12 cellular contexts compared by ENCODE assay signal in the genomic region with DNA sequence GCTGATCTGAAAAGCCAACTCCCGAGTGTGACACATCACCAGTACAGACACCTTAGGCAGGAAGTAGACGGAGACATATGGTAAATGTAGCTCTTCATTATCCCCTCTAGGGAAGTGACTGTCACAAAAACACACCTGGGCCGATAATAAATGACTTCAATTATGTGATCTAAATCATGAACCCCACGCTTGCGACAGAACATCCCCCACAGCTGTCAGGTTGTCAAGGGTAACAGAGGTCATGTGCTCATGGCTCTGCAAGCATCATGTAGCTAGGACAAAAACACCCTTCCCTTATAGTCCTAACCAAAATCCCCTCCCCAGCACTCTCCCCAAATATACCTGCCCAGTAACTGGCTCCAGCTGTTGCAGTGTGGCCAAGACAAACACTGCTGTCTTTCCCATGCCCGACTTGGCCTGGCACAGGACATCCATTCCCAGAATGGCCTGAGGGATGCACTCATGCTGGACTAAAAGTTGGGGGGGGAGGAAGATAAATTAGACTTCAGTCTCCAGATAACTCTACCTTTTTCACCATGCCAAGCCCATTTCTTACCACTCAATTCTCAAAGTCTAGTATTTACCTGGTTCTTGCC. TPM values are rescaled to one million over a fixed set of nuclear protein-coding genes. Genes with fewer than 3 reads are reported as not detected.
A peak's percentile ranks its signal among the peaks of the same experiment; 100 is the strongest.
DNase-seq lines count a peak whose midpoint lies in the region; ATAC-seq and TF ChIP-seq lines count a peak whose summit lies in the region.
"Had no signal": no experiment of that assay in that cellular context is flagged by ENCODE, and none has a peak within 500 bp of the region (broad histone marks: within the 10 kb centered on the region; RNA-seq: fewer than 3 reads in every experiment).

No MANE protein-coding gene starts in this region.

- in situ Hi-C loops in astrocyte of the cerebellum (cut with HindIII; ENCODE audit: low sequenced_read_pairs) = no loop called here

- intact Hi-C loops in left ventricle myocardium inferior (cut with micrococcal nuclease) = no loop called here
- intact Hi-C loops in right cardiac atrium (cut with DNase I) = no loop called here
- intact Hi-C loops in right lobe of liver (cut with DNase I) = no loop called here
- intact Hi-C loops in upper lobe of right lung (cut with DNase I) = no loop called here

- H3K36me3 ChIP-seq in left ventricle myocardium inferior (peaks cover 65% of the 10 kb centered on the region), right lobe of liver (peaks cover 11 to 64% (median 32%) of the 10 kb centered on the region in 4 donors), upper lobe of right lung (peaks cover 68% of the 10 kb centered on the region)

- 52% methylated on average over 6 of the region's 6 CpGs for WGBS in right cardiac atrium
- 41% methylated on average over 3 of the region's 6 CpGs for WGBS in right lobe of liver (ENCODE audit: insufficient coverage, low coverage, low lambda C conversion rate, missing lambda C conversion rate)

- H3K27me3 ChIP-seq in left ventricle myocardium inferior (ENCODE audit: low read depth) (no peaks in the 10 kb centered on the region), right cardiac atrium (ENCODE audit: control insufficient read depth, insufficient read depth) (no peaks in the 10 kb centered on the region), right lobe of liver (no peaks in the 10 kb centered on the region), upper lobe of right lung (no peaks in the 10 kb centered on the region)
- H3K27me3 ChIP-seq: tibial nerve had no signal

- ATAC-seq in right cardiac atrium (no peak), right lobe of liver (peak in 3 of 4 donors; percentile 19 to 39 (median 23)), upper lobe of right lung (no peak)

- TF ChIP-seq CTCF in left ventricle myocardium inferior (IDR thresholded peaks at IDR 0.05; ENCODE audit: borderline replicate concordance) (no peak), astrocyte of the cerebellum (IDR thresholded peaks at IDR 0.05; ENCODE audit: low read depth, low read length, missing control alignments) (no peak), right lobe of liver (IDR thresholded peaks at IDR 0.05) (no peak), upper lobe of right lung (IDR thresholded peaks at IDR 0.05) (no peak)

- H3K4me1 ChIP-seq in left ventricle myocardium inferior (peaks cover 72% of the 10 kb centered on the region), right cardiac atrium (ENCODE audit: control insufficient read depth, insufficient read depth, low read length) (peaks cover 5% of the 10 kb centered on the region), right lobe of liver (peaks cover 0 to 29% (median 13%) of the 10 kb centered on the region in 4 donors), upper lobe of right lung (peaks cover 29% of the 10 kb centered on the region)

- H3K4me3 ChIP-seq in left ventricle myocardium inferior = peak overlapping the region; percentile 83
- no peak overlapping the region for H3K4me3 ChIP-seq in right cardiac atrium (ENCODE audit: low read length)
- H3K4me3 ChIP-seq in astrocyte of the cerebellum (ENCODE audit: low read depth, low read length) = peak overlapping the region; percentile 94
- no peak overlapping the region for H3K4me3 ChIP-seq in right lobe of liver
- H3K4me3 ChIP-seq in upper lobe of right lung = peak overlapping the region; percentile 6

- H3K9me3 ChIP-seq in left ventricle myocardium inferior (replicated peaks) = no peaks in the 10 kb centered on the region
- no peaks in the 10 kb centered on the region for H3K9me3 ChIP-seq in right cardiac atrium (ENCODE audit: control insufficient read depth, low read length)
- H3K9me3 ChIP-seq in right lobe of liver = no peaks in the 10 kb centered on the region
- H3K9me3 ChIP-seq in upper lobe of right lung = no peaks in the 10 kb centered on the region
- H3K9me3 ChIP-seq: tibial nerve had no signal

- DNase-seq in left ventricle myocardium inferior = no peak
- DNase-seq in right cardiac atrium = no peak
- DNase-seq in astrocyte of the cerebellum (ENCODE audit: low read depth) = no peak
- peak in 2 of 3 donors; percentile 68 to 72 for DNase-seq in right lobe of liver
- no peak for DNase-seq in upper lobe of right lung
- DNase-seq in hypothalamus (lab: John Stamatoyannopoulos, UW) = no peak
- no peak for DNase-seq in NCI-H1105 treated with DMSO at 0.1 percent for 48 hours (lab: John Stamatoyannopoulos, UW)
- DNase-seq in stimulated activated CD4-positive, alpha-beta T cell treated with anti-CD3 and anti-CD28 coated beads, Interleukin-15, amount 100 ng/mL, for 24 hours = no peak
- DNase-seq: COR-L47, NCI-H524 had no signal

- no peak for TF ChIP-seq POLR2A in right lobe of liver (IDR thresholded peaks at IDR 0.05)

- H3K27ac ChIP-seq in left ventricle myocardium inferior (replicated peaks) (peak overlapping the region; percentile 92), right cardiac atrium (ENCODE audit: low read length) (no peak overlapping the region), right lobe of liver (peak overlapping the region in 1 of 3 donors; percentile 16), upper lobe of right lung (no peak overlapping the region)

RNA-seq across cellular contexts. Expression of a gene that starts 2.9 kb away (rescaled TPM):
- total RNA-seq in left ventricle myocardium inferior = 179 TPM
- 100 to 1,000 TPM; 196 to 235 (median 212) TPM for total RNA-seq in right cardiac atrium
- 145 TPM for polyA plus RNA-seq in right cardiac atrium
- 100 to 1,000 TPM in 3 of 6 experiments, 10 to 100 TPM in 3; 85.2 to 145 (median 102) TPM for total RNA-seq in right lobe of liver
- total RNA-seq in upper lobe of right lung = 241 TPM

RNA-seq across cellular contexts. Expression of a gene that starts 7.5 kb away (rescaled TPM):
- total RNA-seq in left ventricle myocardium inferior = 1.6 TPM
- 1 to 10 TPM; 1.7 to 3.8 (median 2.6) TPM for total RNA-seq in right cardiac atrium
- polyA plus RNA-seq in right cardiac atrium = 2.8 TPM
- total RNA-seq in right lobe of liver = under 1 TPM in 3 of 6 experiments, not detected in 3; 0.29 to 0.43 (median 0.42) TPM
- total RNA-seq in upper lobe of right lung = 0.75 TPM

RNA-seq across cellular contexts. Expression of a gene that starts 8.5 kb away (rescaled TPM):
- total RNA-seq in left ventricle myocardium inferior (11.5 TPM), right cardiac atrium (10 to 100 TPM; 12.2 to 19.3 (median 14.6) TPM), right lobe of liver (10 to 100 TPM in 1 of 6 experiments, 1 to 10 TPM in 5; 7.5 to 10.2 (median 8.3) TPM), upper lobe of right lung (22.6 TPM)
- 16.7 TPM for polyA plus RNA-seq in right cardiac atrium

RNA-seq across cellular contexts. Expression of a gene that starts 10.1 kb away (rescaled TPM):
- total RNA-seq in left ventricle myocardium inferior = not detected
- not detected for total RNA-seq in right cardiac atrium
- polyA plus RNA-seq in right cardiac atrium = not detected
- total RNA-seq in right lobe of liver = not detected
- not detected for total RNA-seq in upper lobe of right lung
- total RNA-seq: glomerular endothelial cell, tibial nerve had no signal

RNA-seq across cellular contexts. Expression of a gene that starts 33.2 kb away (rescaled TPM):
- total RNA-seq in left ventricle myocardium inferior = not detected
- not detected for total RNA-seq in right cardiac atrium
- 0.07 TPM for polyA plus RNA-seq in right cardiac atrium
- under 1 TPM in 1 of 6 experiments, not detected in 5; 0.20 TPM for total RNA-seq in right lobe of liver
- 0.46 TPM for total RNA-seq in upper lobe of right lung
- total RNA-seq: tibial nerve had no signal

Comparison
In these comparisons a context has a peak if more than half of its experiments do, and no peak if none do; other contexts are left out.
1. H3K4me3 ChIP-seq: peak in left ventricle myocardium inferior (single experiment), astrocyte of the cerebellum (single experiment) and upper lobe of right lung (single experiment); none in right cardiac atrium (single experiment) and right lobe of liver (0 of 3).
2. DNase-seq: peak in right lobe of liver (2 of 3); none in left ventricle myocardium inferior (single experiment), right cardiac atrium (0 of 3), astrocyte of the cerebellum (single experiment), upper lobe of right lung (single experiment), hypothalamus (0 of 51), NCI-H1105 treated with DMSO at 0.1 percent for 48 hours (single experiment) and stimulated activated CD4-positive, alpha-beta T cell treated with anti-CD3 and anti-CD28 coated beads, Interleukin-15, amount 100 ng/mL, for 24 hours (single experiment).
3. ATAC-seq: peak in right lobe of liver (3 of 4); none in right cardiac atrium (0 of 2) and upper lobe of right lung (single experiment).